Comparison of ENCODE assay signal across 16 cellular contexts in the genomic region with DNA sequence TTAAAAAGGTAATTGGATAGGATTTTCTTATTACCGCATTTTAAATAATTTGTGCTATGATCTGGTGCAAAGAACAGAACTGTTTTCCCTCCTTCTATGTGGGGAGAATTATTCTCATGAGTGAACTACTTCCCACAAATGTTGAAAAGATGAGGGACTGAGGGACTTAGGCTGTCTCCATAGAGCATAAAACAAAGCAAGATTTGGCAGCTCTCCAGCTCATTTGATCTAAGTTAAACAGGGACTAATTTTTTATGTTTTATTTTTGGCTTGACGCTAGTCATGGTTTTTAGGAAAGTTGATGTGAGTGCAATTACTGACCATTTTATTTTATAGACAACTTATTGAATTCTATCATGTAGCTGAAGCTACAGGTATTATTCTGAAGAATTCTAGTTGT.
"Had no signal": no experiment of that assay in that cellular context is flagged by ENCODE, and none has a peak within 500 bp of the region (broad histone marks: within the 10 kb centered on the region; RNA-seq: fewer than 3 reads in every experiment).

No MANE protein-coding gene starts in this region.

- H3K27me3 ChIP-seq: thyroid gland had no signal

- H3K36me3 Mint-ChIP-seq: brain had no signal

- H3K9me3 Mint-ChIP-seq: activated CD4-positive, alpha-beta T cell treated with anti-CD3 and anti-CD28 coated beads, Interleukin-2, amount 10 ng/mL, durations not matched to agents 7 days and 5 days; activated naive CD4-positive, alpha-beta T cell treated with anti-CD3 and anti-CD28 coated beads for 36 hours; activated T-cell treated with anti-CD3 and anti-CD28 coated beads, Interleukin-2, amount 50 U/mL, for 4 hours; central memory CD8-positive, alpha-beta T cell; T-helper 2 cell treated with Interferon-gamma antibody and Interleukin-4, amounts not matched to agents 5 μg/mL and 100 μg/mL, for 36 hours had no signal

- H3K4me1 ChIP-seq: thyroid gland had no signal

- H3K4me1 Mint-ChIP-seq: activated CD4-positive, alpha-beta T cell treated with anti-CD3 and anti-CD28 coated beads, Interleukin-2, amount 10 ng/mL, durations not matched to agents 7 days and 5 days; central memory CD8-positive, alpha-beta T cell had no signal

- H3K27ac Mint-ChIP-seq: activated CD4-positive, alpha-beta T cell treated with anti-CD3 and anti-CD28 coated beads, Interleukin-2, amount 10 ng/mL, durations not matched to agents 7 days and 5 days; activated CD8-positive, alpha-beta T cell treated with anti-CD3 and anti-CD28 coated beads, Interleukin-2, amount 10 ng/mL, durations not matched to agents 7 days and 5 days; activated naive CD4-positive, alpha-beta T cell treated with anti-CD3 and anti-CD28 coated beads for 36 hours; T-helper 2 cell treated with Interferon-gamma antibody and Interleukin-4, amounts not matched to agents 5 μg/mL and 100 μg/mL, for 36 hours had no signal

- DNase-seq: activated CD4-positive, alpha-beta T cell treated with anti-CD3 and anti-CD28 coated beads, Interleukin-2, amount 10 ng/mL, durations not matched to agents 7 days and 5 days; activated CD4-positive, CD25-positive, alpha-beta regulatory T cell; activated CD8-positive, alpha-beta T cell treated with anti-CD3 and anti-CD28 coated beads, Interleukin-2, amount 10 ng/mL, durations not matched to agents 7 days and 5 days; activated naive CD4-positive, alpha-beta T cell treated with anti-CD3 and anti-CD28 coated beads for 36 hours; activated T-cell treated with anti-CD3 and anti-CD28 coated beads, Interleukin-2, amount 50 U/mL, for 4 hours; anterior cingulate cortex; retina; stimulated activated CD4-positive, alpha-beta T cell treated with anti-CD3 and anti-CD28 coated beads, Interleukin-12 subunit alpha, Interleukin-12 subunit beta, amount 100 ng/mL, for 4 hours; stimulated activated CD4-positive, alpha-beta T cell treated with anti-CD3 and anti-CD28 coated beads, Interleukin-1b, Interleukin-23, amount 100 ng/mL, for 48 hours; stimulated activated naive CD4-positive, alpha-beta T cell treated with Interleukin-2 at 50 U/mL for 16 hours; thyroid gland had no signal

- H3K36me3 ChIP-seq: thyroid gland had no signal

- H3K4me3 ChIP-seq: coronary artery, thyroid gland had no signal

- H3K27ac ChIP-seq: coronary artery, thyroid gland had no signal

- H3K9me3 ChIP-seq: thyroid gland had no signal

- ATAC-seq: activated CD8-positive, alpha-beta T cell treated with anti-CD3 and anti-CD28 coated beads, Interleukin-2, amount 10 ng/mL, durations not matched to agents 7 days and 5 days; activated T-cell treated with anti-CD3 and anti-CD28 coated beads, Interleukin-2, amount 50 U/mL, for 4 hours; esophagus mucosa had no signal

- H3K4me3 Mint-ChIP-seq: activated CD4-positive, alpha-beta T cell treated with anti-CD3 and anti-CD28 coated beads, Interleukin-2, amount 10 ng/mL, durations not matched to agents 7 days and 5 days; activated CD8-positive, alpha-beta T cell treated with anti-CD3 and anti-CD28 coated beads, Interleukin-2, amount 10 ng/mL, durations not matched to agents 7 days and 5 days; activated naive CD4-positive, alpha-beta T cell treated with anti-CD3 and anti-CD28 coated beads for 36 hours; activated T-cell treated with anti-CD3 and anti-CD28 coated beads, Interleukin-2, amount 50 U/mL, for 4 hours; brain; central memory CD8-positive, alpha-beta T cell; T-helper 2 cell treated with Interferon-gamma antibody and Interleukin-4, amounts not matched to agents 5 μg/mL and 100 μg/mL, for 36 hours had no signal
